ENCODE assay signal across 1 cellular context in the genomic region with DNA sequence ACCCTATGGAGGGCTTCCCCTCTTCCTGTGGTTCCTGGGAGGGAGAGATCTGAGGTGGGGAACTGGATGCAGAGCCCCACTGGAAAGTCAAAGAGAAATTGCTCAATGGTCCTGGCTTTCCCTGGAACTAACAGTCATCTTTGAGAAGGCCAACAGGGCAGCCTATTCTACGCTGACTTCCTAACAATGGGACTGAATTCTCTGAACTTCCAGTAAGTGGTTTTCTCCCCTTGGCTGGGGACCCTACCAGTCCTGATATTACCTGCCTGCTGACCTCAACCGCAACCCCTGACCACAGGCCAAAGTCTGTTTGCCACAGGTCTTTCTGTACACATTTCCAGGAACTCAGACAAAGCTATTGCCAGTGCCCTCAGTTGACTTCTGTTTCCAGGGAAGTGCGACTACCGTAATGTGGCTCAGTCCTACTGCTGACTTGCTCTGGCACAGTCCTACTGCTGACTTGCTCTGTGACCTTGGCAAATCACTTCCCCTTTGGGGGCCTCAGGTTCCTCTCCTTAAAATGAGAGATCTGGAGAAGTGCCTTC.
TF ChIP-seq lines count a peak whose summit lies in the region.

No MANE protein-coding gene starts in this region.

TF ChIP-seq in HepG2, 621 proteins besides CTCF, POLR2A, EP300 and RAD21 (continued from another document):
- TF ChIP-seq, protein P1, sequence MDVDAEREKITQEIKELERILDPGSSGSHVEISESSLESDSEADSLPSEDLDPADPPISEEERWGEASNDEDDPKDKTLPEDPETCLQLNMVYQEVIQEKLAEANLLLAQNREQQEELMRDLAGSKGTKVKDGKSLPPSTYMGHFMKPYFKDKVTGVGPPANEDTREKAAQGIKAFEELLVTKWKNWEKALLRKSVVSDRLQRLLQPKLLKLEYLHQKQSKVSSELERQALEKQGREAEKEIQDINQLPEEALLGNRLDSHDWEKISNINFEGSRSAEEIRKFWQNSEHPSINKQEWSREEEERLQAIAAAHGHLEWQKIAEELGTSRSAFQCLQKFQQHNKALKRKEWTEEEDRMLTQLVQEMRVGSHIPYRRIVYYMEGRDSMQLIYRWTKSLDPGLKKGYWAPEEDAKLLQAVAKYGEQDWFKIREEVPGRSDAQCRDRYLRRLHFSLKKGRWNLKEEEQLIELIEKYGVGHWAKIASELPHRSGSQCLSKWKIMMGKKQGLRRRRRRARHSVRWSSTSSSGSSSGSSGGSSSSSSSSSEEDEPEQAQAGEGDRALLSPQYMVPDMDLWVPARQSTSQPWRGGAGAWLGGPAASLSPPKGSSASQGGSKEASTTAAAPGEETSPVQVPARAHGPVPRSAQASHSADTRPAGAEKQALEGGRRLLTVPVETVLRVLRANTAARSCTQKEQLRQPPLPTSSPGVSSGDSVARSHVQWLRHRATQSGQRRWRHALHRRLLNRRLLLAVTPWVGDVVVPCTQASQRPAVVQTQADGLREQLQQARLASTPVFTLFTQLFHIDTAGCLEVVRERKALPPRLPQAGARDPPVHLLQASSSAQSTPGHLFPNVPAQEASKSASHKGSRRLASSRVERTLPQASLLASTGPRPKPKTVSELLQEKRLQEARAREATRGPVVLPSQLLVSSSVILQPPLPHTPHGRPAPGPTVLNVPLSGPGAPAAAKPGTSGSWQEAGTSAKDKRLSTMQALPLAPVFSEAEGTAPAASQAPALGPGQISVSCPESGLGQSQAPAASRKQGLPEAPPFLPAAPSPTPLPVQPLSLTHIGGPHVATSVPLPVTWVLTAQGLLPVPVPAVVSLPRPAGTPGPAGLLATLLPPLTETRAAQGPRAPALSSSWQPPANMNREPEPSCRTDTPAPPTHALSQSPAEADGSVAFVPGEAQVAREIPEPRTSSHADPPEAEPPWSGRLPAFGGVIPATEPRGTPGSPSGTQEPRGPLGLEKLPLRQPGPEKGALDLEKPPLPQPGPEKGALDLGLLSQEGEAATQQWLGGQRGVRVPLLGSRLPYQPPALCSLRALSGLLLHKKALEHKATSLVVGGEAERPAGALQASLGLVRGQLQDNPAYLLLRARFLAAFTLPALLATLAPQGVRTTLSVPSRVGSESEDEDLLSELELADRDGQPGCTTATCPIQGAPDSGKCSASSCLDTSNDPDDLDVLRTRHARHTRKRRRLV (CRISPR knock-in tag; IDR thresholded peaks at IDR 0.05): no peak
- TF ChIP-seq ZBTB7A (CRISPR knock-in tag; IDR thresholded peaks at IDR 0.05): peak; percentile 71; the same call in 1 of the 2 replicates
- TF ChIP-seq, protein P2, sequence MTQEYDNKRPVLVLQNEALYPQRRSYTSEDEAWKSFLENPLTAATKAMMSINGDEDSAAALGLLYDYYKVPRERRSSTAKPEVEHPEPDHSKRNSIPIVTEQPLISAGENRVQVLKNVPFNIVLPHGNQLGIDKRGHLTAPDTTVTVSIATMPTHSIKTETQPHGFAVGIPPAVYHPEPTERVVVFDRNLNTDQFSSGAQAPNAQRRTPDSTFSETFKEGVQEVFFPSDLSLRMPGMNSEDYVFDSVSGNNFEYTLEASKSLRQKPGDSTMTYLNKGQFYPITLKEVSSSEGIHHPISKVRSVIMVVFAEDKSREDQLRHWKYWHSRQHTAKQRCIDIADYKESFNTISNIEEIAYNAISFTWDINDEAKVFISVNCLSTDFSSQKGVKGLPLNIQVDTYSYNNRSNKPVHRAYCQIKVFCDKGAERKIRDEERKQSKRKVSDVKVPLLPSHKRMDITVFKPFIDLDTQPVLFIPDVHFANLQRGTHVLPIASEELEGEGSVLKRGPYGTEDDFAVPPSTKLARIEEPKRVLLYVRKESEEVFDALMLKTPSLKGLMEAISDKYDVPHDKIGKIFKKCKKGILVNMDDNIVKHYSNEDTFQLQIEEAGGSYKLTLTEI (CRISPR knock-in tag; conservative IDR thresholded peaks at IDR 0.05): no peak
- TF ChIP-seq, protein P3, sequence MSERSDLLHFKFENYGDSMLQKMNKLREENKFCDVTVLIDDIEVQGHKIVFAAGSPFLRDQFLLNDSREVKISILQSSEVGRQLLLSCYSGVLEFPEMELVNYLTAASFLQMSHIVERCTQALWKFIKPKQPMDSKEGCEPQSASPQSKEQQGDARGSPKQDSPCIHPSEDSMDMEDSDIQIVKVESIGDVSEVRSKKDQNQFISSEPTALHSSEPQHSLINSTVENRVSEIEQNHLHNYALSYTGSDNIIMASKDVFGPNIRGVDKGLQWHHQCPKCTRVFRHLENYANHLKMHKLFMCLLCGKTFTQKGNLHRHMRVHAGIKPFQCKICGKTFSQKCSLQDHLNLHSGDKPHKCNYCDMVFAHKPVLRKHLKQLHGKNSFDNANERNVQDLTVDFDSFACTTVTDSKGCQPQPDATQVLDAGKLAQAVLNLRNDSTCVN (CRISPR knock-in tag; IDR thresholded peaks at IDR 0.05; ENCODE audit: borderline replicate concordance): peak; percentile 86; the same call in 1 of the 2 replicates
- peak; percentile 44 for TF ChIP-seq STAG1 (CRISPR knock-in tag; IDR thresholded peaks at IDR 0.05)
- peak; percentile 71; the same call in 1 of the 2 replicates for TF ChIP-seq GFI1 (CRISPR knock-in tag; IDR thresholded peaks at IDR 0.05; ENCODE audit: borderline replicate concordance)
- no peak for TF ChIP-seq LCORL (IDR thresholded peaks at IDR 0.05)
- TF ChIP-seq LCORL (CRISPR knock-in tag; IDR thresholded peaks at IDR 0.05): peak; percentile 94
- no peak for TF ChIP-seq ZNF777 (CRISPR knock-in tag; IDR thresholded peaks at IDR 0.05)
- no peak for TF ChIP-seq DR1 (CRISPR knock-in tag; IDR thresholded peaks at IDR 0.05)
- TF ChIP-seq KDM4B (CRISPR knock-in tag; IDR thresholded peaks at IDR 0.05): peak; percentile 84; the same call in 1 of the 2 replicates
- TF ChIP-seq ZKSCAN1 (IDR thresholded peaks at IDR 0.05; ENCODE audit: low read length): no peak
- TF ChIP-seq IRX3 (CRISPR knock-in tag; IDR thresholded peaks at IDR 0.05; ENCODE audit: borderline replicate concordance, low read depth): 0 out of 2 replicates have a peak, but pooled peaks have one; percentile 3
- TF ChIP-seq, protein P4, sequence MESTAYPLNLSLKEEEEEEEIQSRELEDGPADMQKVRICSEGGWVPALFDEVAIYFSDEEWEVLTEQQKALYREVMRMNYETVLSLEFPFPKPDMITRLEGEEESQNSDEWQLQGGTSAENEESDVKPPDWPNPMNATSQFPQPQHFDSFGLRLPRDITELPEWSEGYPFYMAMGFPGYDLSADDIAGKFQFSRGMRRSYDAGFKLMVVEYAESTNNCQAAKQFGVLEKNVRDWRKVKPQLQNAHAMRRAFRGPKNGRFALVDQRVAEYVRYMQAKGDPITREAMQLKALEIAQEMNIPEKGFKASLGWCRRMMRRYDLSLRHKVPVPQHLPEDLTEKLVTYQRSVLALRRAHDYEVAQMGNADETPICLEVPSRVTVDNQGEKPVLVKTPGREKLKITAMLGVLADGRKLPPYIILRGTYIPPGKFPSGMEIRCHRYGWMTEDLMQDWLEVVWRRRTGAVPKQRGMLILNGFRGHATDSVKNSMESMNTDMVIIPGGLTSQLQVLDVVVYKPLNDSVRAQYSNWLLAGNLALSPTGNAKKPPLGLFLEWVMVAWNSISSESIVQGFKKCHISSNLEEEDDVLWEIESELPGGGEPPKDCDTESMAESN (CRISPR knock-in tag; conservative IDR thresholded peaks at IDR 0.05): peak; percentile 88
- peak; percentile 84; the same call in 1 of the 2 replicates for TF ChIP-seq IRF2 (CRISPR knock-in tag; IDR thresholded peaks at IDR 0.05)
